Comparison of ENCODE assay signal across 8 cellular contexts in the genomic region with DNA sequence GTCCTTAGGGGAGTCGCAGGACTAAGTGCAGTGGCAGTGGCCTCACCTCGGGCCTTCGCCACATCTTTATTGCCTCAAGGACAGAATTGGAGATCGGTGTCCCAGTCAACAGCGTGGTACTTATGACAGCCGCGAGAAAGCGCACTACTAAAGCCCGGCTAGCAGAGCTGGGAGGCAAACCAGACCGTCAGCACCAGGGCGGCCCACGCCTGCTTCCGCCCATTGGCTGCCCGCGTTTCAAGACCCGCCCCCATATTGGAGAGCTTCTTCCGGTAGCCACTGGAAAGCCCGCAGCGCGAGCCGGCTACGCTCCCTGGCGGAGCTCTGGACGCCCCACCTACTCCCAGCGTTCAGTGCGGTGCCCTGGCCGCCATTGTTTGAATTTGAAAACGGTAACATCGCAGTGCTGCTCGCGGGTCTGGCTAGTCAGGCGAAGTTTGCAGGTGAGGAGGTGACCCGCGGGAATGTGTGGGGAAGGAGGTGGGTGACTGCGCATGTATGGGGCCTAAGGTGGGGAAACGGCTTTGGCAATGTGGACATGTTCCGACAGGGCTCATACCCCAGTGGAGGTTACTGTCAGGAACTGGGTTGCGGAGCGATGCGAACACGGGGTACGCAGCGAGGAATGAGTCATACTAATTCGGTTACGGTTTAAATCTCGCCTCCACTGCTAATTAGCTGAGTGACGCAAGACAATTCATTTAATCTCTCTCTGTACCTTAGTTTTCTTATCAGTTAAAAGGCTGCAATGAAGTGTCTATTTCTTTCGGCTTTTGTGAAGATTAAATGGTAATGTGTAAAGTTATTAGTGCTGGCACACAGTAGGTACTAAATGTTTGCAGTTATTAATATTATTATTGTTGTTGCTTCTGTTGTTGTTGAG. TPM values are rescaled to one million over a fixed set of nuclear protein-coding genes. Genes with fewer than 3 reads are reported as not detected.
A peak's percentile ranks its signal among the peaks of the same experiment; 100 is the strongest.
DNase-seq lines count a peak whose midpoint lies in the region; ATAC-seq and TF ChIP-seq lines count a peak whose summit lies in the region.

A gene with protein sequence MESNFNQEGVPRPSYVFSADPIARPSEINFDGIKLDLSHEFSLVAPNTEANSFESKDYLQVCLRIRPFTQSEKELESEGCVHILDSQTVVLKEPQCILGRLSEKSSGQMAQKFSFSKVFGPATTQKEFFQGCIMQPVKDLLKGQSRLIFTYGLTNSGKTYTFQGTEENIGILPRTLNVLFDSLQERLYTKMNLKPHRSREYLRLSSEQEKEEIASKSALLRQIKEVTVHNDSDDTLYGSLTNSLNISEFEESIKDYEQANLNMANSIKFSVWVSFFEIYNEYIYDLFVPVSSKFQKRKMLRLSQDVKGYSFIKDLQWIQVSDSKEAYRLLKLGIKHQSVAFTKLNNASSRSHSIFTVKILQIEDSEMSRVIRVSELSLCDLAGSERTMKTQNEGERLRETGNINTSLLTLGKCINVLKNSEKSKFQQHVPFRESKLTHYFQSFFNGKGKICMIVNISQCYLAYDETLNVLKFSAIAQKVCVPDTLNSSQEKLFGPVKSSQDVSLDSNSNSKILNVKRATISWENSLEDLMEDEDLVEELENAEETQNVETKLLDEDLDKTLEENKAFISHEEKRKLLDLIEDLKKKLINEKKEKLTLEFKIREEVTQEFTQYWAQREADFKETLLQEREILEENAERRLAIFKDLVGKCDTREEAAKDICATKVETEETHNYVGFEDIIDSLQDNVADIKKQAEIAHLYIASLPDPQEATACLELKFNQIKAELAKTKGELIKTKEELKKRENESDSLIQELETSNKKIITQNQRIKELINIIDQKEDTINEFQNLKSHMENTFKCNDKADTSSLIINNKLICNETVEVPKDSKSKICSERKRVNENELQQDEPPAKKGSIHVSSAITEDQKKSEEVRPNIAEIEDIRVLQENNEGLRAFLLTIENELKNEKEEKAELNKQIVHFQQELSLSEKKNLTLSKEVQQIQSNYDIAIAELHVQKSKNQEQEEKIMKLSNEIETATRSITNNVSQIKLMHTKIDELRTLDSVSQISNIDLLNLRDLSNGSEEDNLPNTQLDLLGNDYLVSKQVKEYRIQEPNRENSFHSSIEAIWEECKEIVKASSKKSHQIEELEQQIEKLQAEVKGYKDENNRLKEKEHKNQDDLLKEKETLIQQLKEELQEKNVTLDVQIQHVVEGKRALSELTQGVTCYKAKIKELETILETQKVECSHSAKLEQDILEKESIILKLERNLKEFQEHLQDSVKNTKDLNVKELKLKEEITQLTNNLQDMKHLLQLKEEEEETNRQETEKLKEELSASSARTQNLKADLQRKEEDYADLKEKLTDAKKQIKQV (N-terminal part only) (plus strand): TSS at position 353 of the 883 bp plus-strand sequence. CDS start 3,705 bp downstream, outside the sequence.

- in situ Hi-C loops in mammary epithelial cell (cut with MboI; ENCODE audit: low sequenced_read_pairs in 2 of 2), result no loop called here

- peaks cover 51% of the 10 kb centered on the region for H3K79me2 ChIP-seq in mammary epithelial cell (ENCODE audit: insufficient read depth, low read length)

- H3K36me3 ChIP-seq in mammary epithelial cell (ENCODE audit: insufficient read depth, low read length) (no peaks in the 10 kb centered on the region), skeletal muscle tissue (ENCODE audit: control insufficient read depth in 3 of 3, insufficient read depth in 3 of 3, low read length in 3 of 3) (no peaks in the 10 kb centered on the region)

- BruUV-seq in mammary epithelial cell (replicated peaks; lab: Mats Ljungman, UMichigan), result TSS peak; percentile 67

- H3K4me2 ChIP-seq in mammary epithelial cell (ENCODE audit: insufficient read depth, low read depth, low read length), result peak within 1 kb of the TSS; percentile 90

- under 1% methylated on average over 29 of the region's 48 CpGs for WGBS in mammary epithelial cell (ENCODE audit: low coverage, missing lambda C conversion rate)

- intact Hi-C loops in mammary epithelial cell (cut with micrococcal nuclease), result loop anchor here (1.0 to 2.0 kb wide), 4 partner anchors 37 to 275 kb away; no protein-coding TSS in a partner anchor

- H3K27ac ChIP-seq in AG04450 (ENCODE audit: low read depth, low read length) (peak within 1 kb of the TSS; percentile 75), VCaP (peak within 1 kb of the TSS; percentile 83), mammary epithelial cell (ENCODE audit: insufficient read depth, low read depth, low read length) (peak within 1 kb of the TSS; percentile 95), skeletal muscle tissue (ENCODE audit: low read depth, low read length) (peak within 1 kb of the TSS; percentile 83)

- H3K4me1 ChIP-seq in mammary epithelial cell (ENCODE audit: insufficient read depth, low read length) (peaks cover 12% of the 10 kb centered on the region), skeletal muscle tissue (ENCODE audit: control insufficient read depth in 3 of 3, insufficient read depth in 3 of 3, low read length in 3 of 3) (peaks cover 7 to 12% (median 9%) of the 10 kb centered on the region in 3 donors)

- CTCF ChIA-PET in AG04450 (lab: Charles Lee) (interaction anchor here (0.8 to 1.1 kb wide), 4 partner anchors 10 to 137 kb away, joined by 3 to 9 read pairs (median 4); no protein-coding TSS in a partner anchor), mammary epithelial cell (lab: Charles Lee; ENCODE audit: low non-redundant PET) (interaction anchor here (0.6 kb wide), 2 partner anchors 58 to 152 kb away, joined by 3 to 4 read pairs; no protein-coding TSS in a partner anchor)

- TF ChIP-seq CTCF in AG04450 (IDR thresholded peaks at IDR 0.05; ENCODE audit: low read depth, low read length) (peak; percentile 45), VCaP (conservative IDR thresholded peaks at IDR 0.05) (peak; percentile 37), mammary epithelial cell (conservative IDR thresholded peaks at IDR 0.05 in 1 of 2, IDR thresholded peaks at IDR 0.05 in 1 of 2; ENCODE audit: extremely low read depth in 1 of 2, insufficient read depth in 1 of 2, low read depth in 1 of 2, low read length in 2 of 2) (peak; percentile 10 to 51)

- POLR2A ChIA-PET in AG04450 (lab: Yijun Ruan, JAX), result interaction anchor here (0.6 to 1.7 kb wide), 5 partner anchors 9 to 174 kb away, joined by 3 to 34 read pairs (median 5); no protein-coding TSS in a partner anchor

- H3K27me3 ChIP-seq in AG04450 (ENCODE audit: control insufficient read depth, insufficient read depth, low read length), result no peaks in the 10 kb centered on the region
- no peaks in the 10 kb centered on the region for H3K27me3 ChIP-seq in mammary epithelial cell (ENCODE audit: insufficient read depth, low read length)
- no peaks in the 10 kb centered on the region for H3K27me3 ChIP-seq in skeletal muscle tissue (ENCODE audit: control insufficient read depth in 3 of 3, insufficient read depth in 3 of 3, low read length in 3 of 3)

- DNase-seq in AG04450 (ENCODE audit: low read depth, low spot score), result peak; percentile 88
- DNase-seq in NCI-H2196 treated with DMSO at 0.1 percent for 48 hours (lab: John Stamatoyannopoulos, UW; ENCODE audit: unreplicated experiment), result peak; percentile 83
- DNase-seq in mammary epithelial cell, result peak; percentile 98

- H3K9ac ChIP-seq in mammary epithelial cell (ENCODE audit: insufficient read depth, low read length) (peak within 1 kb of the TSS; percentile 95), skeletal muscle tissue (ENCODE audit: low read depth in 1 of 3, low read length in 3 of 3) (peak within 1 kb of the TSS; percentile 89 to 92 (median 90))

- no peaks in the 10 kb centered on the region for H4K20me1 ChIP-seq in mammary epithelial cell (ENCODE audit: insufficient read depth, low read length)

- no peaks in the 10 kb centered on the region for H3K9me3 ChIP-seq in AG04450 (ENCODE audit: control insufficient read depth, insufficient read depth, low read length)
- no peaks in the 10 kb centered on the region for H3K9me3 ChIP-seq in mammary epithelial cell (replicated peaks; ENCODE audit: insufficient read depth, low read length)
- H3K9me3 ChIP-seq in iPS-18c (ENCODE audit: control insufficient read depth, insufficient read depth, low read length), result no peaks in the 10 kb centered on the region
- H3K9me3 ChIP-seq in skeletal muscle tissue (ENCODE audit: control insufficient read depth in 3 of 3, low read length in 3 of 3), result no peaks in the 10 kb centered on the region

- peak; percentile 96 for ATAC-seq in GM18873 (IDR thresholded peaks at IDR 0.05; ENCODE audit: low FRiP score, unreplicated experiment)
- peak; percentile 97 for ATAC-seq in HG03139 (IDR thresholded peaks at IDR 0.05; ENCODE audit: unreplicated experiment)

- peak within 1 kb of the TSS; percentile 98 for H2AFZ ChIP-seq in mammary epithelial cell (ENCODE audit: low read depth, low read length)

- H3K4me3 ChIP-seq in AG04450 (ENCODE audit: low read depth, low read length) (peak within 1 kb of the TSS; percentile 98), mammary epithelial cell (replicated peaks in 1 of 3; ENCODE audit: insufficient read depth in 1 of 3, low read depth in 2 of 3, low read length in 3 of 3) (peak within 1 kb of the TSS; percentile 54 to 96 (median 84)), iPS-18c (ENCODE audit: insufficient read depth, low read depth, low read length) (peak within 1 kb of the TSS; percentile 84), skeletal muscle tissue (ENCODE audit: low read length in 3 of 3) (peak within 1 kb of the TSS; percentile 97 to 98 (median 97))

- dilution Hi-C loops in mammary epithelial cell (cut with HindIII; ENCODE audit: low sequenced_read_pairs), result no loop called here

RNA-seq across cellular contexts. Expression of the gene that starts here (rescaled TPM):
- 2.4 and 4.5 TPM in 2 replicates for polyA plus RNA-seq in AG04450 (2011; rRNA removed)
- 1.7 and 5.8 TPM in 2 replicates for polyA minus RNA-seq in AG04450 (2011; rRNA and poly(A)+ RNA removed)
- total RNA-seq in mammary epithelial cell, result 10 to 100 TPM in 1 of 2 donors, 1 to 10 TPM in 1; 3.8 to 29.9 TPM
- polyA plus RNA-seq in mammary epithelial cell, result 6.8 TPM
- 2.2 TPM for polyA minus RNA-seq in mammary epithelial cell
- total RNA-seq in skeletal muscle tissue, result 4.2 TPM

Comparison
In these comparisons a context has a peak if more than half of its experiments do, and no peak if none do; other contexts are left out.
1. Peak in every context shown above with its lines: DNase-seq, ATAC-seq, H3K4me3 ChIP-seq and H3K27ac ChIP-seq.